Comparison of ENCODE assay signal across 12 cellular contexts in genomic region chr7:5533821-5534367, GRCh38. TPM values are rescaled to one million over a fixed set of nuclear protein-coding genes. Genes with fewer than 3 reads are reported as not detected.
DNase-seq lines count a peak whose midpoint lies in the region; TF ChIP-seq lines count a peak whose summit lies in the region.
"Had no signal": no experiment of that assay in that cellular context is flagged by ENCODE, and none has a peak within 500 bp of the region (broad histone marks: within the 10 kb centered on the region; RNA-seq: fewer than 3 reads in every experiment).

No MANE protein-coding gene starts in this region.

- H3K27ac Mint-ChIP-seq in endodermal cell (peak overlapping the region; percentile 98), HFFc6 (no peak overlapping the region)

- DNase-seq in D341Med (ENCODE audit: low spot score), result peak; percentile 15
- DNase-seq in NT2/D1 (ENCODE audit: low read depth, low spot score), result no peak
- no peak for DNase-seq in endodermal cell
- no peak for DNase-seq in spleen
- DNase-seq in NCI-H1092 treated with DMSO at 0.1 percent for 48 hours (lab: John Stamatoyannopoulos, UW), result no peak
- no peak for DNase-seq in germinal center (ENCODE audit: low spot score)
- no peak for DNase-seq in HFFc6
- DNase-seq: activated CD4-positive, alpha-beta T cell treated with anti-CD3 and anti-CD28 coated beads for 4 hours; DMS 273 treated with DMSO at 0.1 percent for 48 hours; NCI-H146; NCI-H82; stimulated activated naive CD4-positive, alpha-beta T cell treated with Interleukin-2 at 50 U/mL for 16 hours had no signal

- H3K9me3 ChIP-seq in NT2/D1 (ENCODE audit: insufficient read depth, low read length) (no peaks in the 10 kb centered on the region), endodermal cell (ENCODE audit: control insufficient read depth, low read length) (no peaks in the 10 kb centered on the region), spleen (no peaks in the 10 kb centered on the region)

- peaks cover 21% of the 10 kb centered on the region for H3K4me1 Mint-ChIP-seq in endodermal cell
- H3K4me1 Mint-ChIP-seq in HFFc6 (ENCODE audit: low read depth), result peaks cover 24% of the 10 kb centered on the region

- TF ChIP-seq CTCF in endodermal cell (conservative IDR thresholded peaks at IDR 0.05) (no peak), spleen (IDR thresholded peaks at IDR 0.05 in 8 of 11, conservative IDR thresholded peaks at IDR 0.05 in 3 of 11) (no peak), HFFc6 (IDR thresholded peaks at IDR 0.05) (no peak)

- intact Hi-C loops in spleen (cut with DNase I; ENCODE audit: low total_unique reads), result no loop called here

- H3K9me3 Mint-ChIP-seq in endodermal cell (no peaks in the 10 kb centered on the region), HFFc6 (peaks cover 4% of the 10 kb centered on the region)

- H3K4me1 ChIP-seq in NT2/D1 (ENCODE audit: insufficient read depth, insufficient read length), result peaks cover 15% of the 10 kb centered on the region
- peaks cover 6% of the 10 kb centered on the region for H3K4me1 ChIP-seq in endodermal cell (ENCODE audit: control insufficient read depth, insufficient read depth, low read length)
- H3K4me1 ChIP-seq in spleen, result peaks cover 16 to 63% (median 39%) of the 10 kb centered on the region in 6 donors

- WGBS in endodermal cell (ENCODE audit: insufficient coverage in 1 of 2, insufficient read length in 1 of 2), 2 experiments, result 92 to 93% methylated on average over 7 to 10 of the region's 10 CpGs
- 91 to 97% (median 93%) methylated on average over 9 to 10 of the region's 10 CpGs for WGBS in spleen, 5 donors

- H3K4me3 Mint-ChIP-seq in endodermal cell (no peak overlapping the region), HFFc6 (no peak overlapping the region)

- H3K27ac ChIP-seq in endodermal cell (ENCODE audit: low read depth, low read length) (no peak overlapping the region), spleen (peak overlapping the region in 7 of 8 donors; percentile 100)

- no peaks in the 10 kb centered on the region for H3K27me3 ChIP-seq in NT2/D1 (ENCODE audit: insufficient read depth, insufficient read length)
- H3K27me3 ChIP-seq in endodermal cell (ENCODE audit: control insufficient read depth, insufficient read depth, low read length, poor library complexity, severe bottlenecking), result no peaks in the 10 kb centered on the region
- no peaks in the 10 kb centered on the region for H3K27me3 ChIP-seq in spleen (replicated peaks in 1 of 7)

- peak overlapping the region; percentile 38 for H3K9ac ChIP-seq in NT2/D1 (ENCODE audit: insufficient read length, low read depth)
- no peak overlapping the region for H3K9ac ChIP-seq in endodermal cell (ENCODE audit: extremely low read depth, low read length, poor library complexity, severe bottlenecking)

- H3K27me3 Mint-ChIP-seq in endodermal cell (ENCODE audit: insufficient read depth), result no peaks in the 10 kb centered on the region
- peaks cover 11% of the 10 kb centered on the region for H3K27me3 Mint-ChIP-seq in HFFc6 (ENCODE audit: insufficient read depth)

- H3K36me3 Mint-ChIP-seq in endodermal cell (ENCODE audit: low read depth) (peaks cover 3% of the 10 kb centered on the region), HFFc6 (ENCODE audit: low read depth) (peaks cover 4% of the 10 kb centered on the region)

- no peak for TF ChIP-seq POLR2A in spleen (IDR thresholded peaks at IDR 0.05)

- peaks cover 14% of the 10 kb centered on the region for H3K36me3 ChIP-seq in NT2/D1 (ENCODE audit: insufficient read depth, insufficient read length, low read length)
- peaks cover 6% of the 10 kb centered on the region for H3K36me3 ChIP-seq in endodermal cell (ENCODE audit: control insufficient read depth, insufficient read depth, low read length)
- H3K36me3 ChIP-seq in spleen, result peaks cover 6 to 13% (median 7%) of the 10 kb centered on the region in 6 donors

- H3K4me3 ChIP-seq in NT2/D1 (ENCODE audit: insufficient read length, low read depth) (no peak overlapping the region), endodermal cell (ENCODE audit: low read length) (no peak overlapping the region), spleen (peak overlapping the region in 1 of 8 donors; percentile 99)

RNA-seq across cellular contexts. Expression of gene ACTB, which starts 3.5 kb away (rescaled TPM):
- total RNA-seq in endodermal cell (1,000 to 10,000 TPM; 4,550 to 5,347 TPM), spleen (1,000 to 10,000 TPM; 3,529 to 8,565 (median 4,739) TPM)
- 3,804 TPM for polyA plus RNA-seq in endodermal cell (2013, experiment 1 of 2)
- 3,713 TPM for polyA plus RNA-seq in endodermal cell (2013, experiment 2 of 2)
- polyA plus RNA-seq in spleen, result 1,000 to 10,000 TPM; 5,220 to 6,605 (median 5,389) TPM
- total RNA-seq in HFFc6 (2021; fragmentation: NEBNext Ultra II Directional; extraction: Animal tissue kit (Norgen Biotek cat#: 25700)), result over 10,000 TPM in 5 of 6 experiments, 1,000 to 10,000 TPM in 1; 9,852 to 14,845 (median 13,380) TPM

RNA-seq across cellular contexts. Expression of gene FBXL18, which starts 20.3 kb away (rescaled TPM):
- total RNA-seq in endodermal cell (10 to 100 TPM; 13.4 to 15.5 TPM), spleen (10 to 100 TPM in 4 of 7 donors, 1 to 10 TPM in 3; 7.8 to 11.7 (median 10.2) TPM)
- 7.1 TPM for polyA plus RNA-seq in endodermal cell (2013, experiment 1 of 2)
- polyA plus RNA-seq in endodermal cell (2013, experiment 2 of 2), result 5.4 TPM
- polyA plus RNA-seq in spleen, result 1 to 10 TPM in 2 of 3 donors, under 1 TPM in 1; 0.59 to 2.3 (median 1.0) TPM
- total RNA-seq in HFFc6 (2021; fragmentation: NEBNext Ultra II Directional; extraction: Animal tissue kit (Norgen Biotek cat#: 25700)), result 10 to 100 TPM; 17.9 to 24.4 (median 20.0) TPM

RNA-seq across cellular contexts. Expression of gene FSCN1, which starts 58.7 kb away (rescaled TPM):
- total RNA-seq in endodermal cell, result 100 to 1,000 TPM; 691 to 720 TPM
- 358 TPM for polyA plus RNA-seq in endodermal cell (2013, experiment 1 of 2)
- polyA plus RNA-seq in endodermal cell (2013, experiment 2 of 2), result 364 TPM
- total RNA-seq in spleen, result 100 to 1,000 TPM in 4 of 7 donors, 10 to 100 TPM in 3; 63.8 to 162 (median 101) TPM
- polyA plus RNA-seq in spleen, result 10 to 100 TPM; 31.9 to 72.1 (median 33.5) TPM
- 100 to 1,000 TPM; 260 to 327 (median 310) TPM for total RNA-seq in HFFc6 (2021; fragmentation: NEBNext Ultra II Directional; extraction: Animal tissue kit (Norgen Biotek cat#: 25700))
